Comparison of ENCODE assay signal across 8 cellular contexts in the genomic region with DNA sequence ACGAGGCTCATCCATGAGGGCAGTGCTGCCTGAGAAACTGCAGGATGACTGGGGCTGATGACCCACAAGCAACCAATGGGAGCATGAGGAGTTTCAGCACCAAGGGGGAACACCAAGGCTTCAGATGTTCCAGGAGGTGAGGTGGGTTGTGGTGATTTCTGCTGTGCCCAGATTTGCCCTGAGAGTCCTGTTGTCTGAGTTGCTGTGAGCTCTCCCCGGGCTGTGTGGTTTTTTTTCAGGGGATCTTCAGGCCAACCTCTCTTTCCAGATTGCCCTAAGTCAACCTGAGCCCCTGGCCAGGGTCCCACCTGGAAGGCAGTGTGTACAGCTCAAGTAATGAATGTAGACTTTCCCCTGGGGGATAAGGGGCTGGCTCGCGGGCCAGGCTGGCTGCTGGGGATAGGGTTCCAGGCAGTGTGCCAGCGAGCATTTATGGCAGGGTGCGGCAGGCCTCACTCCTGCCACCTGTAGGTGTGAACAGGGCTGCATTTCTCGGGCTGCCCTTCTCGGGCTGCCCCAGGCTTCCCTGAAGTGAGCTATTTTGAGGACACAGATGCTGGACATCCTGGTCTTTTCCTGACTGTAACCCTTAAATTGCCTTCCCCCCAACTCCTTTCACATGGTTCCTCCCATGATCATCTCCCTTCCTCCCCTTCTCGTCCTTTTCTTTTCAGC. TPM values are rescaled to one million over a fixed set of nuclear protein-coding genes. Genes with fewer than 3 reads are reported as not detected.
A peak's percentile ranks its signal among the peaks of the same experiment; 100 is the strongest.
DNase-seq lines count a peak whose midpoint lies in the region; ATAC-seq and TF ChIP-seq lines count a peak whose summit lies in the region.

No MANE protein-coding gene starts in this region.

- H3K9me3 ChIP-seq in Karpas-422 (ENCODE audit: low read length) (no peaks in the 10 kb centered on the region), SK-N-SH (no peaks in the 10 kb centered on the region), cardiac muscle cell (ENCODE audit: low read depth) (no peaks in the 10 kb centered on the region), suprapubic skin (no peaks in the 10 kb centered on the region)

- no peaks in the 10 kb centered on the region for H3K4me1 ChIP-seq in Karpas-422 (ENCODE audit: low read length)
- peaks cover 0 to 10% of the 10 kb centered on the region in 2 experiments; a peak in 1 of 4 replicates for H3K4me1 ChIP-seq in SK-N-SH (ENCODE audit: control insufficient read depth in 1 of 2, insufficient read depth in 2 of 2, low read depth in 1 of 2, low read length in 1 of 2)
- H3K4me1 ChIP-seq in cardiac muscle cell (ENCODE audit: low read depth) = peaks cover 9% of the 10 kb centered on the region
- H3K4me1 ChIP-seq in suprapubic skin = peaks cover 6% of the 10 kb centered on the region

- POLR2A ChIA-PET in SK-N-SH (lab: Yijun Ruan, JAX) = interaction anchor here (0.8 to 1.1 kb wide), 2 partner anchors 69 to 134 kb away, joined by 4 read pairs; no protein-coding TSS in a partner anchor

- TF ChIP-seq CTCF in SK-N-SH (IDR thresholded peaks at IDR 0.05) (peak; percentile 31; the same call in 1 of the 2 replicates), cardiac muscle cell (IDR thresholded peaks at IDR 0.05; ENCODE audit: low read depth, low read length) (peak; percentile 55), suprapubic skin (IDR thresholded peaks at IDR 0.05) (peak in 1 of 2 donors; percentile 50)

- H3K27ac ChIP-seq in Karpas-422 (ENCODE audit: low read length) = no peak overlapping the region
- no peak overlapping the region for H3K27ac ChIP-seq in SK-N-SH (ENCODE audit: low read depth in 2 of 2, low read length in 1 of 2)
- H3K27ac ChIP-seq in cardiac muscle cell = no peak overlapping the region
- no peak overlapping the region for H3K27ac ChIP-seq in suprapubic skin

- 21% methylated on average over 4 of the region's 9 CpGs for WGBS in SK-N-SH (ENCODE audit: low lambda C conversion rate)
- 17% methylated on average over 5 of the region's 9 CpGs for WGBS in suprapubic skin

- no peak overlapping the region for H3K27ac Mint-ChIP-seq in stimulated activated naive B cell treated with anti-CD40 and anti-IgM and Interleukin-4, amounts not matched to agents 10 μg/mL and 1 μg/mL and 100 μg/mL, for 72 hours

- H3K27me3 ChIP-seq in Karpas-422 (ENCODE audit: low read length) (no peaks in the 10 kb centered on the region), SK-N-SH (ENCODE audit: insufficient read depth) (no peaks in the 10 kb centered on the region), cardiac muscle cell (no peaks in the 10 kb centered on the region), suprapubic skin (peaks cover 4% of the 10 kb centered on the region)

- H3K4me1 Mint-ChIP-seq in stimulated activated naive B cell treated with anti-CD40 and anti-IgM and Interleukin-4, amounts not matched to agents 10 μg/mL and 1 μg/mL and 100 μg/mL, for 72 hours = no peaks in the 10 kb centered on the region

- no peaks in the 10 kb centered on the region for H3F3A ChIP-seq in SK-N-SH (replicated peaks; ENCODE audit: insufficient read depth)

- no peak overlapping the region for H3K4me3 ChIP-seq in Karpas-422 (ENCODE audit: low read length)
- H3K4me3 ChIP-seq in SK-N-SH (ENCODE audit: low read depth in 2 of 2, low read length in 1 of 2) = no peak overlapping the region
- no peak overlapping the region for H3K4me3 ChIP-seq in cardiac muscle cell
- no peak overlapping the region for H3K4me3 ChIP-seq in suprapubic skin

- H3K36me3 ChIP-seq in Karpas-422 (ENCODE audit: insufficient read depth, low read length) (no peaks in the 10 kb centered on the region), SK-N-SH (replicated peaks in 1 of 2; ENCODE audit: control insufficient read depth in 1 of 2, insufficient read depth in 2 of 2, low read length in 1 of 2) (no peaks in the 10 kb centered on the region), cardiac muscle cell (no peaks in the 10 kb centered on the region), suprapubic skin (no peaks in the 10 kb centered on the region)

- H3K9me2 ChIP-seq in Karpas-422 (replicated peaks; ENCODE audit: insufficient read depth, low read length) = no peaks in the 10 kb centered on the region
- no peaks in the 10 kb centered on the region for H3K9me2 ChIP-seq in SK-N-SH

- TF ChIP-seq EP300 in SK-N-SH (IDR thresholded peaks at IDR 0.05; ENCODE audit: borderline replicate concordance in 1 of 2, low read depth in 1 of 2, low read length in 1 of 2) (no peak), suprapubic skin (IDR thresholded peaks at IDR 0.05) (no peak)

- no peaks in the 10 kb centered on the region for H3K36me3 Mint-ChIP-seq in stimulated activated naive B cell treated with anti-CD40 and anti-IgM and Interleukin-4, amounts not matched to agents 10 μg/mL and 1 μg/mL and 100 μg/mL, for 72 hours

- H3K4me2 ChIP-seq in Karpas-422 (ENCODE audit: low read depth, low read length, poor library complexity, severe bottlenecking) (no peak overlapping the region), SK-N-SH (no peak overlapping the region)

- peaks cover 34 to 48% of the 10 kb centered on the region in 2 donors for H3K27me3 Mint-ChIP-seq in stimulated activated naive B cell treated with anti-CD40 and anti-IgM and Interleukin-4, amounts not matched to agents 10 μg/mL and 1 μg/mL and 100 μg/mL, for 72 hours

- DNase-seq in ELR (ENCODE audit: low read depth) (peak; percentile 27), Karpas-422 (peak; percentile 71), SK-N-SH (peak; percentile 80), cardiac muscle cell (ENCODE audit: low read depth in 1 of 2, low spot score in 1 of 2) (peak; percentile 46 to 88), suprapubic skin (ENCODE audit: low spot score in 2 of 2) (no peak), CD1c-positive myeloid dendritic cell (ENCODE audit: extremely low spot score) (no peak)
- DNase-seq in stimulated activated naive B cell treated with anti-CD40 and anti-IgM and Interleukin-4, amounts not matched to agents 10 μg/mL and 1 μg/mL and 100 μg/mL, for 72 hours = peak; percentile 2

- peak; percentile 61 to 66 for ATAC-seq in stimulated activated naive B cell treated with anti-CD40 and anti-IgM and Interleukin-4, amounts not matched to agents 10 μg/mL and 1 μg/mL and 100 μg/mL, for 72 hours (replicated peaks)
- ATAC-seq in GM21619 (IDR thresholded peaks at IDR 0.05; ENCODE audit: unreplicated experiment) = no peak

- H3K79me2 ChIP-seq in Karpas-422 (ENCODE audit: low read length) (no peaks in the 10 kb centered on the region), SK-N-SH (ENCODE audit: insufficient read depth) (no peaks in the 10 kb centered on the region)

- H3K9me3 Mint-ChIP-seq in stimulated activated naive B cell treated with anti-CD40 and anti-IgM and Interleukin-4, amounts not matched to agents 10 μg/mL and 1 μg/mL and 100 μg/mL, for 72 hours = no peaks in the 10 kb centered on the region

- no peak for TF ChIP-seq POLR2A in suprapubic skin (IDR thresholded peaks at IDR 0.05)

- CTCF ChIA-PET in SK-N-SH (lab: Yijun Ruan, JAX) = interaction anchor here (0.6 to 8.4 kb wide), 33 partner anchors 9 to 1582 kb away, joined by 3 to 107 read pairs (median 4); partner anchors contain the start of gene SLC22A6

- no peak overlapping the region for H3K4me3 Mint-ChIP-seq in stimulated activated naive B cell treated with anti-CD40 and anti-IgM and Interleukin-4, amounts not matched to agents 10 μg/mL and 1 μg/mL and 100 μg/mL, for 72 hours

- H2AFZ ChIP-seq in Karpas-422 (ENCODE audit: low read length) (no peak overlapping the region), SK-N-SH (ENCODE audit: low read depth) (no peak overlapping the region)

- H3K9ac ChIP-seq in Karpas-422 (ENCODE audit: low read length) = no peak overlapping the region
- no peak overlapping the region for H3K9ac ChIP-seq in SK-N-SH

- TF ChIP-seq RAD21 in SK-N-SH (IDR thresholded peaks at IDR 0.05; ENCODE audit: low read length) = peak; percentile 58

- H4K20me1 ChIP-seq in Karpas-422 (ENCODE audit: insufficient read depth, low read depth, low read length) = no peaks in the 10 kb centered on the region
- H4K20me1 ChIP-seq in SK-N-SH (ENCODE audit: insufficient read depth) = no peaks in the 10 kb centered on the region

TF ChIP-seq in SK-N-SH, 30 proteins besides CTCF, POLR2A, EP300 and RAD21:
- TF ChIP-seq RCOR1 (IDR thresholded peaks at IDR 0.05; ENCODE audit: low read length) (no peak), SMC3 (IDR thresholded peaks at IDR 0.05; ENCODE audit: low read depth, low read length) (peak; percentile 42; the same call in 1 of the 2 replicates)

RNA-seq across cellular contexts. Expression of gene SLC22A6, which starts 9.8 kb away (rescaled TPM):
- not detected in 2 replicates for total RNA-seq in Karpas-422 (2014; rRNA removed; shearing (Covaris generic); ENCODE audit: low replicate concordance)
- polyA plus RNA-seq in SK-N-SH (2012; rRNA removed) (not detected in 2 replicates), cardiac muscle cell (not detected in 2 replicates)
- polyA plus RNA-seq in SK-N-SH (2012; cell fraction: cytosol; rRNA removed) = not detected in 2 replicates
- not detected in 2 replicates for polyA plus RNA-seq in SK-N-SH (2012; cell fraction: nucleus; rRNA removed)
- total RNA-seq in cardiac muscle cell (not detected in 2 replicates), suprapubic skin (not detected)

RNA-seq across cellular contexts. Expression of gene SLC22A8, which starts 40.7 kb away (rescaled TPM):
- total RNA-seq in Karpas-422 (2014; rRNA removed; shearing (Covaris generic); ENCODE audit: low replicate concordance) = not detected in 2 replicates
- polyA plus RNA-seq in SK-N-SH (2012; rRNA removed) (not detected in 2 replicates), cardiac muscle cell (0.22 TPM in 1 of 2 replicates, not detected in the other)
- polyA plus RNA-seq in SK-N-SH (2012; cell fraction: cytosol; rRNA removed) = not detected in 2 replicates
- polyA plus RNA-seq in SK-N-SH (2012; cell fraction: nucleus; rRNA removed) = not detected in 2 replicates
- total RNA-seq in cardiac muscle cell (not detected in 2 replicates), suprapubic skin (not detected)

RNA-seq across cellular contexts. Expression of gene CHRM1, which starts 53.8 kb away (rescaled TPM):
- not detected in 2 replicates for total RNA-seq in Karpas-422 (2014; rRNA removed; shearing (Covaris generic); ENCODE audit: low replicate concordance)
- polyA plus RNA-seq in SK-N-SH (2012; rRNA removed) (not detected in 2 replicates), cardiac muscle cell (0.97 and 1.6 TPM in 2 replicates)
- polyA plus RNA-seq in SK-N-SH (2012; cell fraction: cytosol; rRNA removed) = not detected in 2 replicates
- polyA plus RNA-seq in SK-N-SH (2012; cell fraction: nucleus; rRNA removed) = not detected in 2 replicates
- total RNA-seq in cardiac muscle cell (1.3 and 1.4 TPM in 2 replicates), suprapubic skin (1 to 10 TPM; 2.5 to 5.4 (median 4.5) TPM)

Comparison
In these comparisons a context has a peak if more than half of its experiments do, and no peak if none do; other contexts are left out.
1. DNase-seq: peak in ELR (single experiment), Karpas-422 (single experiment), SK-N-SH (single experiment), cardiac muscle cell (2 of 2) and stimulated activated naive B cell treated with anti-CD40 and anti-IgM and Interleukin-4, amounts not matched to agents 10 μg/mL and 1 μg/mL and 100 μg/mL, for 72 hours (single experiment); none in suprapubic skin (0 of 2) and CD1c-positive myeloid dendritic cell (single experiment).